In the genomic region with DNA sequence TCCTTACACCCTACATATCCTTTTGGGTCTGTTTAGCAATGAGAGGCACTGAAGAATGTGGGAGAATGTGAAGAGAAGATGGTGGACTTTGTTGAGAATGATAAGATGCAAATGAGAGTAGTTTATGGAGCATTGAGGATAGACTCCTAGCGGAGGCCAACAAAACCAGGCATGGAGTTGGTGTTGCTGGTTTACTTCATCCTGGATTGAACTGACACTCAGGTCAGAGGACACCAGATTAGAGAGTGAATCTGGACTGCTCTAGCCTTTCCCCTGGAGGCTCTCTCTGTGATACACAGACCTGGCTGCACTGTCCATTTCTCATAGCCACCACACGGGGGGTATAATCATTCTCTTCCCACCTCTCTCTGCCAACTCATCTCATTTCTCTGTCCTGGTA, we compare ENCODE assay signal across 29 cellular contexts.
DNase-seq lines count a peak whose midpoint lies in the region; ATAC-seq and TF ChIP-seq lines count a peak whose summit lies in the region.
"Had no signal": no experiment of that assay in that cellular context is flagged by ENCODE, and none has a peak within 500 bp of the region (broad histone marks: within the 10 kb centered on the region; RNA-seq: fewer than 3 reads in every experiment).

No MANE protein-coding gene starts in this region.

- no peaks in the 10 kb centered on the region for H3K4me1 ChIP-seq in testis
- H3K4me1 ChIP-seq: esophagus squamous epithelium, HAP-1 had no signal

- H3K4me3 ChIP-seq in MG63 (no peak overlapping the region), testis (no peak overlapping the region)
- H3K4me3 ChIP-seq: esophagus squamous epithelium, HAP-1, heart left ventricle, skin epidermis, thyroid gland had no signal

- peaks cover 66% of the 10 kb centered on the region for H3K4me1 Mint-ChIP-seq in stimulated activated naive CD8-positive, alpha-beta T cell treated with anti-CD3 and anti-CD28 coated beads, Interleukin-15, Interleukin-2, amounts not matched to agents 100 ng/mL and 50 ng/mL, for 24 hours (ENCODE audit: low read depth)
- peaks cover 80% of the 10 kb centered on the region for H3K4me1 Mint-ChIP-seq in stimulated activated naive CD8-positive, alpha-beta T cell treated with anti-CD3 and anti-CD28 coated beads, Interleukin-15, amount 100 ng/mL, for 72 hours
- peaks cover 73% of the 10 kb centered on the region for H3K4me1 Mint-ChIP-seq in activated T-helper 2 cell treated with anti-CD3 and anti-CD28 coated beads, Interferon-gamma antibody, Interleukin-2, Interleukin-4, amounts not matched to agents 10 μg/mL and 5 μg/mL and 100 μg/mL, durations not matched to agents 14 hours and 24 hours and 36 hours (ENCODE audit: low read depth)

- peaks cover 62% of the 10 kb centered on the region for H3K36me3 ChIP-seq in MG63
- no peaks in the 10 kb centered on the region for H3K36me3 ChIP-seq in testis (ENCODE audit: low read depth, missing control alignments)
- H3K36me3 ChIP-seq: HAP-1 had no signal

- H3K9me3 ChIP-seq in MG63 (no peaks in the 10 kb centered on the region), testis (no peaks in the 10 kb centered on the region)
- H3K9me3 ChIP-seq: esophagus squamous epithelium, HAP-1, heart left ventricle, thyroid gland had no signal

- TF ChIP-seq CTCF in testis (IDR thresholded peaks at IDR 0.05), result no peak

- H3K27me3 ChIP-seq in MG63 (no peaks in the 10 kb centered on the region), testis (no peaks in the 10 kb centered on the region)
- H3K27me3 ChIP-seq: esophagus squamous epithelium, foreskin keratinocyte, heart left ventricle, thyroid gland had no signal

- peak overlapping the region; percentile 14 for H3K27ac Mint-ChIP-seq in stimulated activated naive CD8-positive, alpha-beta T cell treated with anti-CD3 and anti-CD28 coated beads, Interleukin-15, Interleukin-2, amounts not matched to agents 100 ng/mL and 50 ng/mL, for 24 hours
- peak overlapping the region in 1 of 2 donors; percentile 41 for H3K27ac Mint-ChIP-seq in stimulated activated naive CD8-positive, alpha-beta T cell treated with anti-CD3 and anti-CD28 coated beads, Interleukin-15, amount 100 ng/mL, for 72 hours
- peak overlapping the region; percentile 38 for H3K27ac Mint-ChIP-seq in activated T-helper 2 cell treated with anti-CD3 and anti-CD28 coated beads, Interferon-gamma antibody, Interleukin-2, Interleukin-4, amounts not matched to agents 10 μg/mL and 5 μg/mL and 100 μg/mL, durations not matched to agents 14 hours and 24 hours and 36 hours
- H3K27ac Mint-ChIP-seq: activated naive CD8-positive, alpha-beta T cell treated with anti-CD3 and anti-CD28 coated beads, Interleukin-2, amount 50 U/mL, for 24 hours; nephron had no signal

- WGBS in testis, 2 donors, result 86 to 90% methylated on average over 2 of the region's 2 CpGs

- ATAC-seq in stimulated activated naive CD8-positive, alpha-beta T cell treated with anti-CD3 and anti-CD28 coated beads, Interleukin-15, amount 100 ng/mL, for 72 hours, result no peak
- ATAC-seq in left lobe of liver (peak; percentile 39), HG02571 (IDR thresholded peaks at IDR 0.05; ENCODE audit: unreplicated experiment) (no peak)
- ATAC-seq: activated naive CD8-positive, alpha-beta T cell treated with anti-CD3 and anti-CD28 coated beads, Interleukin-2, amount 50 U/mL, for 24 hours; foreskin keratinocyte; heart left ventricle; left ventricle myocardium superior; PC-3; Right ventricle myocardium inferior had no signal

- intact Hi-C loops in activated T-helper 2 cell treated with anti-CD3 and anti-CD28 coated beads, Interferon-gamma antibody, Interleukin-2, Interleukin-4, amounts not matched to agents 10 μg/mL and 5 μg/mL and 100 μg/mL, durations not matched to agents 14 hours and 24 hours and 36 hours (cut with micrococcal nuclease), result no loop called here
- intact Hi-C loops in testis (cut with DNase I; ENCODE audit: low total_unique reads), result no loop called here

- H3K27ac ChIP-seq in testis, result no peak overlapping the region
- H3K27ac ChIP-seq: esophagus squamous epithelium, foreskin keratinocyte, heart left ventricle, skin epidermis, thyroid gland had no signal

- no peak for DNase-seq in stimulated activated naive CD8-positive, alpha-beta T cell treated with anti-CD3 and anti-CD28 coated beads, Interleukin-15, amount 100 ng/mL, for 72 hours
- DNase-seq in activated T-helper 2 cell treated with anti-CD3 and anti-CD28 coated beads, Interferon-gamma antibody, Interleukin-2, Interleukin-4, amounts not matched to agents 10 μg/mL and 5 μg/mL and 100 μg/mL, durations not matched to agents 14 hours and 24 hours and 36 hours (ENCODE audit: low spot score), result no peak
- no peak for DNase-seq in left lobe of liver (ENCODE audit: low spot score)
- no peak for DNase-seq in mesenteric fat pad (ENCODE audit: low spot score)
- no peak for DNase-seq in MG63
- no peak for DNase-seq in testis
- DNase-seq: activated gamma-delta T cell treated with Interleukin-2 at 50 U/mL for 16 hours; activated naive CD8-positive, alpha-beta T cell treated with anti-CD3 and anti-CD28 coated beads, Interleukin-2, amount 50 U/mL, for 24 hours; activated T-cell treated with anti-CD3 and anti-CD28 coated beads, Interleukin-2, amount 50 U/mL, for 1 hour; cerebellar nuclear complex; DMS53; esophagus squamous epithelium; foreskin keratinocyte; heart left ventricle; left ventricle myocardium superior; MV-4-11; NCI-H1436; NCI-H2081; NCI-H2227 treated with DMSO at 0.1 percent for 48 hours; NCI-H69; PC-3; stimulated activated naive CD4-positive, alpha-beta T cell treated with Interleukin-2 at 50 U/mL for 16 hours; thyroid gland had no signal

- H3K36me3 Mint-ChIP-seq in stimulated activated naive CD8-positive, alpha-beta T cell treated with anti-CD3 and anti-CD28 coated beads, Interleukin-15, Interleukin-2, amounts not matched to agents 100 ng/mL and 50 ng/mL, for 24 hours (ENCODE audit: low read depth), result peaks cover 80% of the 10 kb centered on the region
- H3K36me3 Mint-ChIP-seq in activated T-helper 2 cell treated with anti-CD3 and anti-CD28 coated beads, Interferon-gamma antibody, Interleukin-2, Interleukin-4, amounts not matched to agents 10 μg/mL and 5 μg/mL and 100 μg/mL, durations not matched to agents 14 hours and 24 hours and 36 hours (ENCODE audit: low read depth), result peaks cover 100% of the 10 kb centered on the region

- H3K9me3 Mint-ChIP-seq in stimulated activated naive CD8-positive, alpha-beta T cell treated with anti-CD3 and anti-CD28 coated beads, Interleukin-15, Interleukin-2, amounts not matched to agents 100 ng/mL and 50 ng/mL, for 24 hours, result peaks cover 6% of the 10 kb centered on the region
- H3K9me3 Mint-ChIP-seq in stimulated activated naive CD8-positive, alpha-beta T cell treated with anti-CD3 and anti-CD28 coated beads, Interleukin-15, amount 100 ng/mL, for 72 hours, result peaks cover 0 to 11% of the 10 kb centered on the region in 2 donors
- H3K9me3 Mint-ChIP-seq in activated T-helper 2 cell treated with anti-CD3 and anti-CD28 coated beads, Interferon-gamma antibody, Interleukin-2, Interleukin-4, amounts not matched to agents 10 μg/mL and 5 μg/mL and 100 μg/mL, durations not matched to agents 14 hours and 24 hours and 36 hours, result peaks cover 9% of the 10 kb centered on the region
- H3K9me3 Mint-ChIP-seq: activated naive CD8-positive, alpha-beta T cell treated with anti-CD3 and anti-CD28 coated beads, Interleukin-2, amount 50 U/mL, for 24 hours; nephron had no signal

- H3K4me3 Mint-ChIP-seq in stimulated activated naive CD8-positive, alpha-beta T cell treated with anti-CD3 and anti-CD28 coated beads, Interleukin-15, Interleukin-2, amounts not matched to agents 100 ng/mL and 50 ng/mL, for 24 hours, result no peak overlapping the region
- peak overlapping the region in 1 of 2 donors; percentile 7 for H3K4me3 Mint-ChIP-seq in stimulated activated naive CD8-positive, alpha-beta T cell treated with anti-CD3 and anti-CD28 coated beads, Interleukin-15, amount 100 ng/mL, for 72 hours
- H3K4me3 Mint-ChIP-seq in activated T-helper 2 cell treated with anti-CD3 and anti-CD28 coated beads, Interferon-gamma antibody, Interleukin-2, Interleukin-4, amounts not matched to agents 10 μg/mL and 5 μg/mL and 100 μg/mL, durations not matched to agents 14 hours and 24 hours and 36 hours (ENCODE audit: low read depth), result no peak overlapping the region
- H3K4me3 Mint-ChIP-seq: activated naive CD8-positive, alpha-beta T cell treated with anti-CD3 and anti-CD28 coated beads, Interleukin-2, amount 50 U/mL, for 24 hours; nephron had no signal

- H3K27me3 Mint-ChIP-seq in stimulated activated naive CD8-positive, alpha-beta T cell treated with anti-CD3 and anti-CD28 coated beads, Interleukin-15, Interleukin-2, amounts not matched to agents 100 ng/mL and 50 ng/mL, for 24 hours, result no peaks in the 10 kb centered on the region
- H3K27me3 Mint-ChIP-seq in stimulated activated naive CD8-positive, alpha-beta T cell treated with anti-CD3 and anti-CD28 coated beads, Interleukin-15, amount 100 ng/mL, for 72 hours, result no peaks in the 10 kb centered on the region
- no peaks in the 10 kb centered on the region for H3K27me3 Mint-ChIP-seq in activated T-helper 2 cell treated with anti-CD3 and anti-CD28 coated beads, Interferon-gamma antibody, Interleukin-2, Interleukin-4, amounts not matched to agents 10 μg/mL and 5 μg/mL and 100 μg/mL, durations not matched to agents 14 hours and 24 hours and 36 hours (ENCODE audit: low read depth)
- H3K27me3 Mint-ChIP-seq: activated naive CD8-positive, alpha-beta T cell treated with anti-CD3 and anti-CD28 coated beads, Interleukin-2, amount 50 U/mL, for 24 hours had no signal

- TF ChIP-seq POLR2A in testis (IDR thresholded peaks at IDR 0.05), result no peak
